In genomic region chr7:23546897-23547572, GRCh38 we compare ENCODE assay signal across 8 cellular contexts. TPM values are rescaled to one million over a fixed set of nuclear protein-coding genes. Genes with fewer than 3 reads are reported as not detected.
DNase-seq lines count a peak whose midpoint lies in the region; ATAC-seq, FAIRE-seq and TF ChIP-seq lines count a peak whose summit lies in the region.

No MANE protein-coding gene starts in this region.

- in situ Hi-C loops in HepG2 (cut with HindIII; ENCODE audit: extremely low pct_ligation_motif_present, low pct_unique_long_range_greater_than_20kb), result no loop called here

- POLR2A ChIA-PET in HepG2 (lab: Yijun Ruan, JAX), result interaction anchor here (0.7 kb wide), 1 partner anchor 152 kb away, joined by 3 read pairs; no protein-coding TSS in a partner anchor

- peaks cover 3% of the 10 kb centered on the region for H3K27me3 Mint-ChIP-seq in chondrocyte (ENCODE audit: low read depth)

- H2AFZ ChIP-seq in HepG2 (ENCODE audit: low read length), result no peak overlapping the region

- TF ChIP-seq CTCF in chondrocyte (IDR thresholded peaks at IDR 0.05) (peak; percentile 97), HepG2 (CRISPR knock-in tag; IDR thresholded peaks at IDR 0.05) (peak; percentile 86)

- H3K27me3 ChIP-seq in HepG2 (ENCODE audit: control insufficient read depth in 1 of 2, insufficient read depth in 2 of 2, low read length in 2 of 2), result peaks cover 0 to 2% of the 10 kb centered on the region in 2 experiments; a peak in 1 of 5 replicates

- H3K9me3 ChIP-seq in HepG2 (ENCODE audit: low read length), result no peaks in the 10 kb centered on the region

- no peak overlapping the region for H3K27ac Mint-ChIP-seq in chondrocyte (ENCODE audit: unreplicated experiment)

- ATAC-seq in GM18907 (IDR thresholded peaks at IDR 0.05; ENCODE audit: unreplicated experiment) (peak; percentile 61), HG03432 (IDR thresholded peaks at IDR 0.05; ENCODE audit: unreplicated experiment) (peak; percentile 63), HepG2 (peak; percentile 83)

- no peaks in the 10 kb centered on the region for H3K36me3 ChIP-seq in HepG2 (replicated peaks in 1 of 2; ENCODE audit: control insufficient read depth in 1 of 2, insufficient read depth in 2 of 2, low read length in 2 of 2)

- H3K4me3 ChIP-seq in HepG2 (replicated peaks in 1 of 3; ENCODE audit: insufficient read depth in 1 of 3, low read depth in 2 of 3, low read length in 3 of 3), result no peak overlapping the region

- H3K4me3 Mint-ChIP-seq in chondrocyte (ENCODE audit: unreplicated experiment), result no peak overlapping the region

- H3K4me1 ChIP-seq in HepG2 (ENCODE audit: insufficient read depth, low read length), result peaks cover 7% of the 10 kb centered on the region; the same call in 1 of the 2 replicates

- H3K9ac ChIP-seq in HepG2 (ENCODE audit: insufficient read depth, low read depth, low read length), result no peak overlapping the region

- CTCF ChIA-PET in HepG2 (lab: Yijun Ruan, JAX; ENCODE audit: low intra/inter-chr PET ratio, low total read pairs), result interaction anchor here (0.7 to 1.8 kb wide), 4 partner anchors 23 to 274 kb away, joined by 4 to 37 read pairs (median 5); no protein-coding TSS in a partner anchor

- intact Hi-C loops in HepG2 (cut with micrococcal nuclease; ENCODE audit: unreplicated experiment), result loop anchor here (1.0 to 10.0 kb wide), 3 partner anchors 23 to 362 kb away; partner anchors contain the start of gene NUP42

- BruUV-seq in HepG2 (replicated peaks; lab: Mats Ljungman, UMichigan), result no TSS peak

- H4K20me1 ChIP-seq in HepG2 (ENCODE audit: insufficient read depth, low read length), result no peaks in the 10 kb centered on the region

- no peak overlapping the region for H3K4me2 ChIP-seq in HepG2 (ENCODE audit: low read depth, low read length)

- FAIRE-seq in HepG2 (lab: Jason Lieb, UNC), result peak; percentile 90

- H3K36me3 Mint-ChIP-seq in chondrocyte (ENCODE audit: low read depth), result no peaks in the 10 kb centered on the region

- peak; percentile 82 for TF ChIP-seq RAD21 in HepG2 (CRISPR knock-in tag; IDR thresholded peaks at IDR 0.05)

- 48% methylated on average over 13 of the region's 13 CpGs for WGBS in HepG2 (ENCODE audit: low lambda C conversion rate)

- no peak for TF ChIP-seq POLR2A in HepG2 (IDR thresholded peaks at IDR 0.05; ENCODE audit: insufficient read depth in 1 of 2, low read depth in 2 of 2, low read length in 2 of 2)

- no peaks in the 10 kb centered on the region for H3K79me2 ChIP-seq in HepG2 (ENCODE audit: insufficient read depth, low read length)

- H3K9me3 Mint-ChIP-seq in chondrocyte (ENCODE audit: low read depth), result no peaks in the 10 kb centered on the region

- H3K27ac ChIP-seq in HepG2 (ENCODE audit: extremely low read length, insufficient read depth, low read length), result no peak overlapping the region

- H3K4me1 Mint-ChIP-seq in chondrocyte (ENCODE audit: low read depth), result peaks cover 5% of the 10 kb centered on the region

- no peak for TF ChIP-seq EP300 in HepG2 (IDR thresholded peaks at IDR 0.05; ENCODE audit: low read depth in 2 of 2, low read length in 2 of 2)
- TF ChIP-seq EP300 in HepG2 (CRISPR knock-in tag; IDR thresholded peaks at IDR 0.05; ENCODE audit: borderline replicate concordance), result no peak

- DNase-seq in AG20443 (ENCODE audit: low spot score), result peak; percentile 91
- DNase-seq in NCI-H510A treated with DMSO at 0.1 percent for 48 hours (lab: John Stamatoyannopoulos, UW), result peak; percentile 89
- peak; percentile 47 to 66 for DNase-seq in activated CD4-positive, alpha-beta T cell treated with anti-CD3 and anti-CD28 coated beads for 24 hours (ENCODE audit: low read depth in 2 of 2)
- no peak for DNase-seq in chondrocyte (ENCODE audit: low spot score)
- DNase-seq in HepG2 (ENCODE audit: low spot score), result peak; percentile 87
- peak; percentile 43 to 49 (median 46) for DNase-seq in stimulated activated CD4-positive, alpha-beta T cell treated with anti-CD3 and anti-CD28 coated beads, TNF-alpha, amount 100 ng/mL, for 1 hour (ENCODE audit: low read depth in 3 of 3, low spot score in 1 of 3)

TF ChIP-seq in HepG2, 621 proteins besides CTCF, POLR2A, EP300 and RAD21 (continues in another document):
- TF ChIP-seq ZNF781 (CRISPR knock-in tag; IDR thresholded peaks at IDR 0.05; ENCODE audit: borderline replicate concordance, not compliant biosample characterization), result no peak
- 0 out of 2 replicates have a peak, but pooled peaks have one; percentile 46 for TF ChIP-seq ZSCAN9 (CRISPR knock-in tag; IDR thresholded peaks at IDR 0.05; ENCODE audit: borderline replicate concordance)
- peak; percentile 57; the same call in 1 of the 2 replicates for TF ChIP-seq FOXK2 (IDR thresholded peaks at IDR 0.05)
- 0 out of 2 replicates have a peak, but pooled peaks have one; percentile 21 for TF ChIP-seq ZKSCAN8 (CRISPR knock-in tag; IDR thresholded peaks at IDR 0.05; ENCODE audit: borderline replicate concordance)
- TF ChIP-seq ELF1 (CRISPR knock-in tag; IDR thresholded peaks at IDR 0.05), result no peak
- peak; percentile 27; the same call in 1 of the 2 replicates for TF ChIP-seq YEATS2 (CRISPR knock-in tag; IDR thresholded peaks at IDR 0.05; ENCODE audit: borderline replicate concordance)
- TF ChIP-seq EEA1 (CRISPR knock-in tag; IDR thresholded peaks at IDR 0.05; ENCODE audit: borderline replicate concordance), result no peak
- TF ChIP-seq ZNF383 (CRISPR knock-in tag; IDR thresholded peaks at IDR 0.05; ENCODE audit: borderline replicate concordance), result no peak
- peak; percentile 49; the same call in 1 of the 2 replicates for TF ChIP-seq IRF2 (CRISPR knock-in tag; IDR thresholded peaks at IDR 0.05)
- peak; percentile 60; the same call in 1 of the 2 replicates for TF ChIP-seq FOXK1 (CRISPR knock-in tag; IDR thresholded peaks at IDR 0.05; ENCODE audit: borderline replicate concordance, low read depth)
- TF ChIP-seq ZMYM4 (CRISPR knock-in tag; IDR thresholded peaks at IDR 0.05), result peak; percentile 35; the same call in 1 of the 2 replicates
- peak; percentile 72 for TF ChIP-seq ELF3 (CRISPR knock-in tag; IDR thresholded peaks at IDR 0.05)
- TF ChIP-seq ZFYVE20 (CRISPR knock-in tag; IDR thresholded peaks at IDR 0.05; ENCODE audit: borderline replicate concordance, low read depth), result no peak
- no peak for TF ChIP-seq MAZ (IDR thresholded peaks at IDR 0.05; ENCODE audit: borderline replicate concordance, low read depth, low read length)
- TF ChIP-seq MAZ (CRISPR knock-in tag; IDR thresholded peaks at IDR 0.05; ENCODE audit: low read depth), result no peak
- peak; percentile 90 for TF ChIP-seq SMC3 (IDR thresholded peaks at IDR 0.05; ENCODE audit: low read length)
- no peak for TF ChIP-seq ZNF101 (CRISPR knock-in tag; IDR thresholded peaks at IDR 0.05; ENCODE audit: borderline replicate concordance, low read depth)

RNA-seq across cellular contexts. Expression of gene TRA2A, which starts 15.3 kb away (rescaled TPM):
- total RNA-seq in chondrocyte (58.3 to 93.2 TPM (median 60.9 TPM) in 3 replicates), HepG2 (2016; rRNA removed; fragmentation: Illumina TruSeq; extraction: Trizol) (39.1 and 52.7 TPM in 2 replicates)
- 9.7 and 11.8 TPM in 2 replicates for total RNA-seq in HepG2 (2016; cell fraction: cytosol; rRNA removed; fragmentation: Illumina TruSeq; extraction: Trizol; ENCODE audit: low read depth)
- total RNA-seq in HepG2 (2016; cell fraction: insoluble cytoplasmic fraction; rRNA removed; fragmentation: Illumina TruSeq; extraction: Trizol), result 42.4 and 53.4 TPM in 2 replicates
- 18.1 and 19.9 TPM in 2 replicates for total RNA-seq in HepG2 (2016; cell fraction: membrane; rRNA removed; fragmentation: Illumina TruSeq; extraction: Trizol)
- 58.6 and 59.9 TPM in 2 replicates for total RNA-seq in HepG2 (2016; cell fraction: nucleus; rRNA removed; fragmentation: Illumina TruSeq; extraction: Trizol)
- polyA plus RNA-seq in HepG2 (2011; rRNA removed), result 38.5 and 41.6 TPM in 2 replicates
- 17.7 and 19.0 TPM in 2 replicates for polyA plus RNA-seq in HepG2 (2011; cell fraction: cytosol; rRNA removed)
- polyA plus RNA-seq in HepG2 (2011; cell fraction: nucleus; rRNA removed), result 52.2 and 74.4 TPM in 2 replicates
- polyA plus RNA-seq in HepG2 (2012), result 22.3 and 41.5 TPM in 2 replicates
- polyA plus RNA-seq in HepG2 (2016; cell fraction: cytosol; fragmentation: Illumina TruSeq; extraction: Trizol; ENCODE audit: low read depth), result 11.2 and 11.6 TPM in 2 replicates
- polyA plus RNA-seq in HepG2 (2016; cell fraction: insoluble cytoplasmic fraction; fragmentation: Illumina TruSeq; extraction: Trizol; ENCODE audit: low read depth), result 117 and 127 TPM in 2 replicates
- polyA plus RNA-seq in HepG2 (2016; cell fraction: membrane; fragmentation: Illumina TruSeq; extraction: Trizol; ENCODE audit: low read depth), result 23.2 and 23.3 TPM in 2 replicates
- 182 and 185 TPM in 2 replicates for polyA plus RNA-seq in HepG2 (2016; cell fraction: nucleus; fragmentation: Illumina TruSeq; extraction: Trizol; ENCODE audit: insufficient read depth, low read depth)
- 28.3 and 56.1 TPM in 2 replicates for polyA minus RNA-seq in HepG2 (2011; rRNA and poly(A)+ RNA removed; ENCODE audit: low replicate concordance)
- 14.5 and 23.9 TPM in 2 replicates for polyA minus RNA-seq in HepG2 (2011; cell fraction: cytosol; rRNA and poly(A)+ RNA removed)
- polyA minus RNA-seq in HepG2 (2011; cell fraction: nucleus; rRNA and poly(A)+ RNA removed), result 117 and 142 TPM in 2 replicates

RNA-seq across cellular contexts. Expression of gene CCDC126, which starts 50.1 kb away (rescaled TPM):
- total RNA-seq in chondrocyte (11.3 to 16.1 TPM (median 11.4 TPM) in 3 replicates), HepG2 (2016; rRNA removed; fragmentation: Illumina TruSeq; extraction: Trizol) (8.7 and 9.3 TPM in 2 replicates)
- total RNA-seq in HepG2 (2016; cell fraction: cytosol; rRNA removed; fragmentation: Illumina TruSeq; extraction: Trizol; ENCODE audit: low read depth), result 18.2 and 18.4 TPM in 2 replicates
- total RNA-seq in HepG2 (2016; cell fraction: insoluble cytoplasmic fraction; rRNA removed; fragmentation: Illumina TruSeq; extraction: Trizol), result 9.4 and 9.5 TPM in 2 replicates
- 8.0 and 8.8 TPM in 2 replicates for total RNA-seq in HepG2 (2016; cell fraction: membrane; rRNA removed; fragmentation: Illumina TruSeq; extraction: Trizol)
- total RNA-seq in HepG2 (2016; cell fraction: nucleus; rRNA removed; fragmentation: Illumina TruSeq; extraction: Trizol), result 5.1 and 11.0 TPM in 2 replicates
- 3.5 and 3.9 TPM in 2 replicates for polyA plus RNA-seq in HepG2 (2011; rRNA removed)
- polyA plus RNA-seq in HepG2 (2011; cell fraction: cytosol; rRNA removed), result 1.6 and 2.4 TPM in 2 replicates
- polyA plus RNA-seq in HepG2 (2011; cell fraction: nucleus; rRNA removed), result 1.1 and 2.8 TPM in 2 replicates
- 5.7 and 5.8 TPM in 2 replicates for polyA plus RNA-seq in HepG2 (2012)
- polyA plus RNA-seq in HepG2 (2016; cell fraction: cytosol; fragmentation: Illumina TruSeq; extraction: Trizol; ENCODE audit: low read depth), result 1.6 and 2.4 TPM in 2 replicates
- 6.6 and 8.6 TPM in 2 replicates for polyA plus RNA-seq in HepG2 (2016; cell fraction: insoluble cytoplasmic fraction; fragmentation: Illumina TruSeq; extraction: Trizol; ENCODE audit: low read depth)
- polyA plus RNA-seq in HepG2 (2016; cell fraction: membrane; fragmentation: Illumina TruSeq; extraction: Trizol; ENCODE audit: low read depth), result 3.7 and 4.1 TPM in 2 replicates
- 13.3 and 14.1 TPM in 2 replicates for polyA plus RNA-seq in HepG2 (2016; cell fraction: nucleus; fragmentation: Illumina TruSeq; extraction: Trizol; ENCODE audit: insufficient read depth, low read depth)
- 1.4 and 3.6 TPM in 2 replicates for polyA minus RNA-seq in HepG2 (2011; rRNA and poly(A)+ RNA removed; ENCODE audit: low replicate concordance)
- 4.7 and 7.3 TPM in 2 replicates for polyA minus RNA-seq in HepG2 (2011; cell fraction: cytosol; rRNA and poly(A)+ RNA removed)
- polyA minus RNA-seq in HepG2 (2011; cell fraction: nucleus; rRNA and poly(A)+ RNA removed), result 7.9 and 8.1 TPM in 2 replicates
